ENCODE assay signal across 1 cellular context in genomic region chr19:45793178-45793564, GRCh38.
TF ChIP-seq lines count a peak whose summit lies in the region.

No MANE protein-coding gene starts in this region.

TF ChIP-seq in GM12878, 131 proteins besides CTCF, POLR2A, EP300 and RAD21:
- TF ChIP-seq CEBPB (IDR thresholded peaks at IDR 0.05; ENCODE audit: borderline replicate concordance in 1 of 2, low read depth in 2 of 2, low read length in 2 of 2) (no peak), FOS (IDR thresholded peaks at IDR 0.05; ENCODE audit: borderline replicate concordance, extremely low read depth, insufficient read length) (no peak), BHLHE40 (IDR thresholded peaks at IDR 0.05; ENCODE audit: borderline replicate concordance in 1 of 2, low read depth in 2 of 2, low read length in 1 of 2) (no peak), TCF7 (IDR thresholded peaks at IDR 0.05; ENCODE audit: borderline replicate concordance) (no peak)
